In genomic region chr19:1861599-1862031, GRCh38 we compare ENCODE assay signal across 8 cellular contexts. TPM values are rescaled to one million over a fixed set of nuclear protein-coding genes. Genes with fewer than 3 reads are reported as not detected.
DNase-seq lines count a peak whose midpoint lies in the region; ATAC-seq and TF ChIP-seq lines count a peak whose summit lies in the region.

No MANE protein-coding gene starts in this region.

- no peak for ATAC-seq in HG03460 (IDR thresholded peaks at IDR 0.05; ENCODE audit: unreplicated experiment)

- H3K27me3 Mint-ChIP-seq in nephron progenitor cell (ENCODE audit: low read depth, poor library complexity), result peaks cover 46% of the 10 kb centered on the region

- peak overlapping the region; percentile 84 for H3K4me3 ChIP-seq in LNCaP clone FGC (ENCODE audit: low read depth, low read length)

- DNase-seq in CD1c-positive myeloid dendritic cell (ENCODE audit: extremely low spot score), result peak; percentile 39
- DNase-seq in LNCaP clone FGC (ENCODE audit: low read depth), result no peak
- peak; percentile 50 for DNase-seq in dermis blood vessel endothelial cell
- no peak for DNase-seq in nephron progenitor cell
- DNase-seq in NCI-H1417 (lab: John Stamatoyannopoulos, UW), result no peak
- DNase-seq in NK-92 (lab: John Stamatoyannopoulos, UW; ENCODE audit: unreplicated experiment), result no peak
- no peak for DNase-seq in RKO (ENCODE audit: low spot score)

- no peak overlapping the region for H3K27ac Mint-ChIP-seq in nephron progenitor cell

- no peaks in the 10 kb centered on the region for H3K36me3 Mint-ChIP-seq in nephron progenitor cell (ENCODE audit: low read depth)

- peaks cover 20% of the 10 kb centered on the region for H3K4me1 Mint-ChIP-seq in nephron progenitor cell

- no peaks in the 10 kb centered on the region for H3K9me3 Mint-ChIP-seq in nephron progenitor cell

- TF ChIP-seq CTCF in LNCaP clone FGC (IDR thresholded peaks at IDR 0.05; ENCODE audit: control insufficient read depth, extremely low read depth, insufficient read depth), result no peak
- TF ChIP-seq CTCF in nephron progenitor cell (IDR thresholded peaks at IDR 0.05), result no peak

- H3K4me3 Mint-ChIP-seq in nephron progenitor cell, result peak overlapping the region; percentile 85

RNA-seq across cellular contexts. Expression of gene KLF16, which starts 1.8 kb away (rescaled TPM):
- 5.3 and 9.5 TPM in 2 replicates for total RNA-seq in dermis blood vessel endothelial cell

RNA-seq across cellular contexts. Expression of gene REXO1, which starts 13.3 kb away (rescaled TPM):
- total RNA-seq in dermis blood vessel endothelial cell, result 8.7 and 14.0 TPM in 2 replicates

RNA-seq across cellular contexts. Expression of gene ABHD17A, which starts 23.7 kb away (rescaled TPM):
- total RNA-seq in dermis blood vessel endothelial cell, result 111 and 142 TPM in 2 replicates

RNA-seq across cellular contexts. Expression of gene ADAT3, which starts 43.6 kb away (rescaled TPM):
- total RNA-seq in dermis blood vessel endothelial cell, result 5.8 and 6.2 TPM in 2 replicates

RNA-seq across cellular contexts. Expression of gene SCAMP4, which starts 43.6 kb away (rescaled TPM):
- total RNA-seq in dermis blood vessel endothelial cell, result 34.7 and 56.1 TPM in 2 replicates

Comparison
In these comparisons a context has a peak if more than half of its experiments do, and no peak if none do; other contexts are left out.
1. DNase-seq: peak in CD1c-positive myeloid dendritic cell (single experiment) and dermis blood vessel endothelial cell (single experiment); none in LNCaP clone FGC (single experiment), nephron progenitor cell (single experiment), NCI-H1417 (0 of 3), NK-92 (single experiment) and RKO (single experiment).